ENCODE assay signal across 1 cellular context in the genomic region with DNA sequence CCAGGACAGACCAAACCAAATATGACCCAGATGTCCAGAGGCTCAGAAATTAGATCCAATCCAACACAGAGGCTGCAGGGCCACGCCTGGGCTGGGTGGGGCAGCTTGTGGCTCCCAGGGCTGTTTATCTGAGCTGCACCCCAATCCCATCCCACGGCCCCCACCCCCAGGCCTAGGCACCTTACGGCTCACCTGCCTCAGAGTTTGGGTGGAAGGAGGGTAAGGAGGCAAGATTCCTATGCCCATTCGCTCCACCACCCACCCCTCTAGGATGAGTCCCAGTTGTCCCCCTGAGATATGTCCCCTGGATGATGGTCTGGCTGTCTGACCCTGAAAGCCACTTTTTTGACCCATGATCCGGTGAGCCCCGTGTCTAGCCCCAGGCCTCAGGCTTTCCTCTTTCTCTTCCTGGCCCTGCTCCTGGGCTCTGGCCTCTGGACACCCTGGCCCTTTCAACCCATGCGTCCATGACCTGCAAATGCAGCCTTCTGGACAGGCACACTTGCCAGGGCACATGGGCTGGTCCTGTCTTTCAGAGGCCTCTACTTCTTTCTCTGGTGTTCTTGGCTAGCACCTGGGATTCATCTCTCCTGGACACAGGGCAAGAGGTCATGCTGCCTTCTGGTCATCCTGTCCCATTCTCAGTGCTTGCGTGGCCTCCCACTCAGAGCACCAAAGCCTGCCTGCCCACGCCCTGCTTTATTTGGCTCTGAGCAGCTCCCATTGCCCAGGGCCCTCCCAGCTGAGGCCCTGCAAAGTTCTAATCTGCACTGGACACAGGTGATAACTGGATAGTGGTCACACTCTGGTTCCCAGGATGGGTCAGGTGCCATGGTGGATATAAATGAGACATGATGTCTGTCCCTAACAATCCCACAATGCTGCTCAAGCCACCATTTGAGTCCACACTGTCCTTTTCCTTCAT.
TF ChIP-seq lines count a peak whose summit lies in the region.

No MANE protein-coding gene starts in this region.

TF ChIP-seq in HepG2, 621 proteins besides CTCF, POLR2A, EP300 and RAD21:
- TF ChIP-seq, protein P1, sequence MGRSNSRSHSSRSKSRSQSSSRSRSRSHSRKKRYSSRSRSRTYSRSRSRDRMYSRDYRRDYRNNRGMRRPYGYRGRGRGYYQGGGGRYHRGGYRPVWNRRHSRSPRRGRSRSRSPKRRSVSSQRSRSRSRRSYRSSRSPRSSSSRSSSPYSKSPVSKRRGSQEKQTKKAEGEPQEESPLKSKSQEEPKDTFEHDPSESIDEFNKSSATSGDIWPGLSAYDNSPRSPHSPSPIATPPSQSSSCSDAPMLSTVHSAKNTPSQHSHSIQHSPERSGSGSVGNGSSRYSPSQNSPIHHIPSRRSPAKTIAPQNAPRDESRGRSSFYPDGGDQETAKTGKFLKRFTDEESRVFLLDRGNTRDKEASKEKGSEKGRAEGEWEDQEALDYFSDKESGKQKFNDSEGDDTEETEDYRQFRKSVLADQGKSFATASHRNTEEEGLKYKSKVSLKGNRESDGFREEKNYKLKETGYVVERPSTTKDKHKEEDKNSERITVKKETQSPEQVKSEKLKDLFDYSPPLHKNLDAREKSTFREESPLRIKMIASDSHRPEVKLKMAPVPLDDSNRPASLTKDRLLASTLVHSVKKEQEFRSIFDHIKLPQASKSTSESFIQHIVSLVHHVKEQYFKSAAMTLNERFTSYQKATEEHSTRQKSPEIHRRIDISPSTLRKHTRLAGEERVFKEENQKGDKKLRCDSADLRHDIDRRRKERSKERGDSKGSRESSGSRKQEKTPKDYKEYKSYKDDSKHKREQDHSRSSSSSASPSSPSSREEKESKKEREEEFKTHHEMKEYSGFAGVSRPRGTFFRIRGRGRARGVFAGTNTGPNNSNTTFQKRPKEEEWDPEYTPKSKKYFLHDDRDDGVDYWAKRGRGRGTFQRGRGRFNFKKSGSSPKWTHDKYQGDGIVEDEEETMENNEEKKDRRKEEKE (IDR thresholded peaks at IDR 0.05) = no peak
- TF ChIP-seq SNRNP70 (IDR thresholded peaks at IDR 0.05; ENCODE audit: low read depth, low read length) (no peak), ZNF563 (CRISPR knock-in tag; IDR thresholded peaks at IDR 0.05) (no peak), ZKSCAN8 (CRISPR knock-in tag; IDR thresholded peaks at IDR 0.05; ENCODE audit: borderline replicate concordance) (no peak), FOXA3 (CRISPR knock-in tag; IDR thresholded peaks at IDR 0.05) (no peak)
